In the genomic region with DNA sequence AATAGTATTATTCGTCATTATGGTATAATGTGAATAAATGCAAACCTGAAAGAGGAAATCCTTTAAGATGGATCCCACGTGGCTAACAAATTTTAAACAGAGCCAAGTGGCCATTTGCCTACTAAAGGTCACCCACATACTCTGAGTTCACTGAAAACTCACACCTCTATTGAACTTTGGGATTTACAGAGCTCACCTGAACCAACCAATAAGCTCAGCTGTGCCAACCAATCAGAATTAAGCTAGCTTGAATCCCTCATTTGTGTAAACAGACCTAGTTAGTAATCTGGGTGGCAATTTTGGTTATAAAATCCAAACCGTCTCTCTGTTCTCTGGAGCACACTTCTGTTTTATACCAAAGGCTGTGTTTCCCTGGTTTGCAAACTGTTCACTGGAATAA, we compare ENCODE assay signal across 1 cellular context.
TF ChIP-seq lines count a peak whose summit lies in the region.

No MANE protein-coding gene starts in this region.

TF ChIP-seq in HepG2, 621 proteins besides CTCF, POLR2A, EP300 and RAD21 (continued from another document):
- TF ChIP-seq FUBP1 (CRISPR knock-in tag; IDR thresholded peaks at IDR 0.05; ENCODE audit: borderline replicate concordance) (no peak), RXRA (CRISPR knock-in tag; IDR thresholded peaks at IDR 0.05) (no peak), ZNF564 (CRISPR knock-in tag; IDR thresholded peaks at IDR 0.05) (no peak), MAFK (conservative IDR thresholded peaks at IDR 0.05 in 1 of 2, IDR thresholded peaks at IDR 0.05 in 1 of 2; ENCODE audit: low read length in 2 of 2) (no peak), ZNF3 (CRISPR knock-in tag; IDR thresholded peaks at IDR 0.05) (no peak), ZNF432 (CRISPR knock-in tag; IDR thresholded peaks at IDR 0.05; ENCODE audit: borderline replicate concordance) (no peak), KDM3A (CRISPR knock-in tag; IDR thresholded peaks at IDR 0.05; ENCODE audit: low read depth) (no peak), FOSL2 (CRISPR knock-in tag; IDR thresholded peaks at IDR 0.05) (no peak), CBFB (CRISPR knock-in tag; IDR thresholded peaks at IDR 0.05) (no peak), GFI1 (CRISPR knock-in tag; IDR thresholded peaks at IDR 0.05; ENCODE audit: borderline replicate concordance) (peak; percentile 38; the same call in 1 of the 2 replicates), POGZ (CRISPR knock-in tag; IDR thresholded peaks at IDR 0.05) (peak; percentile 79), ZNF788 (CRISPR knock-in tag; IDR thresholded peaks at IDR 0.05; ENCODE audit: borderline replicate concordance) (no peak), HMGA1 (CRISPR knock-in tag; conservative IDR thresholded peaks at IDR 0.05) (no peak), ZBTB7A (CRISPR knock-in tag; IDR thresholded peaks at IDR 0.05) (no peak), ZIK1 (CRISPR knock-in tag; IDR thresholded peaks at IDR 0.05; ENCODE audit: borderline replicate concordance, low read depth) (no peak), ZNF737 (CRISPR knock-in tag; IDR thresholded peaks at IDR 0.05; ENCODE audit: borderline replicate concordance) (no peak)
- TF ChIP-seq, protein P1, sequence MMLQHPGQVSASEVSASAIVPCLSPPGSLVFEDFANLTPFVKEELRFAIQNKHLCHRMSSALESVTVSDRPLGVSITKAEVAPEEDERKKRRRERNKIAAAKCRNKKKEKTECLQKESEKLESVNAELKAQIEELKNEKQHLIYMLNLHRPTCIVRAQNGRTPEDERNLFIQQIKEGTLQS (CRISPR knock-in tag; IDR thresholded peaks at IDR 0.05) = no peak
